In genomic region chr3:127440384-127440783, GRCh38 we compare ENCODE assay signal across 21 cellular contexts.
DNase-seq lines count a peak whose midpoint lies in the region; ATAC-seq, FAIRE-seq and TF ChIP-seq lines count a peak whose summit lies in the region.
"Had no signal": no experiment of that assay in that cellular context is flagged by ENCODE, and none has a peak within 500 bp of the region (broad histone marks: within the 10 kb centered on the region; RNA-seq: fewer than 3 reads in every experiment).

No MANE protein-coding gene starts in this region.

- peak overlapping the region; percentile 64 for H4K12ac ChIP-seq in trophoblast cell (ENCODE audit: low read depth, low read length)

- H3K18ac ChIP-seq in trophoblast cell (ENCODE audit: low read length), result no peak overlapping the region

- H3K4me3 ChIP-seq in trophoblast cell (ENCODE audit: low read depth, low read length), result no peak overlapping the region
- H3K4me3 ChIP-seq in small intestine (ENCODE audit: low read depth in 1 of 2, low read length in 2 of 2), result no peak overlapping the region

- no peaks in the 10 kb centered on the region for H3K27me3 ChIP-seq in trophoblast cell (ENCODE audit: insufficient read depth, low read length)
- no peaks in the 10 kb centered on the region for H3K27me3 ChIP-seq in small intestine (ENCODE audit: control insufficient read depth in 2 of 2, insufficient read depth in 2 of 2, low read length in 2 of 2)
- H3K27me3 ChIP-seq: BE2C had no signal

- no peaks in the 10 kb centered on the region for H3K36me3 Mint-ChIP-seq in activated naive CD4-positive, alpha-beta T cell treated with anti-CD3 and anti-CD28 coated beads, Interleukin-2, amount 10 ng/mL, durations not matched to agents 7 days and 5 days
- no peaks in the 10 kb centered on the region for H3K36me3 Mint-ChIP-seq in activated naive CD4-positive, alpha-beta T cell treated with anti-CD3 and anti-CD28 coated beads, Interleukin-2, amount 50 U/mL, for 72 hours
- no peaks in the 10 kb centered on the region for H3K36me3 Mint-ChIP-seq in type B pancreatic cell

- H3K9ac ChIP-seq in trophoblast cell (ENCODE audit: low read length), result no peak overlapping the region
- H3K9ac ChIP-seq: KMS-11 had no signal

- H3K23ac ChIP-seq in trophoblast cell (ENCODE audit: low read length), result no peak overlapping the region

- peak; percentile 3 for DNase-seq in activated naive CD4-positive, alpha-beta T cell treated with anti-CD3 and anti-CD28 coated beads, Interleukin-2, amount 10 ng/mL, durations not matched to agents 7 days and 5 days
- no peak for DNase-seq in activated naive CD4-positive, alpha-beta T cell treated with anti-CD3 and anti-CD28 coated beads, Interleukin-2, amount 50 U/mL, for 72 hours (ENCODE audit: low spot score in 2 of 2)
- DNase-seq in islet precursor cell, result peak; percentile 6
- DNase-seq in trophoblast cell, result no peak
- DNase-seq in small intestine, result no peak
- DNase-seq in erythroblast (lab: John Stamatoyannopoulos, UW), result no peak
- DNase-seq in type B pancreatic cell (ENCODE audit: extremely low spot score, unreplicated experiment), result no peak
- DNase-seq: BE2C; Caco-2; CD4-positive, alpha-beta T cell; GF-D8; H7; NCI-H1048; NCI-H1436; NCI-H2029; NCI-H345; NCI-H524 treated with DMSO at 0.1 percent for 48 hours; PC-3; RPMI8226 had no signal

- TF ChIP-seq POLR2A in erythroblast (IDR thresholded peaks at IDR 0.05; ENCODE audit: low read length), result no peak

- no peak overlapping the region for H2AK5ac ChIP-seq in trophoblast cell (ENCODE audit: low read length)

- no peaks in the 10 kb centered on the region for H3K79me2 ChIP-seq in trophoblast cell (ENCODE audit: control insufficient read depth, insufficient read depth, low read length, poor library complexity)

- H3K4me1 ChIP-seq in trophoblast cell (ENCODE audit: control insufficient read depth in 1 of 2, insufficient read depth in 2 of 2, low read length in 2 of 2) (no peaks in the 10 kb centered on the region), small intestine (ENCODE audit: control insufficient read depth in 2 of 2, insufficient read depth in 1 of 2, low read depth in 1 of 2, low read length in 1 of 2) (no peaks in the 10 kb centered on the region)
- H3K4me1 ChIP-seq: BE2C, Caco-2 had no signal

- H4K91ac ChIP-seq in trophoblast cell (ENCODE audit: low read depth, low read length), result no peak overlapping the region

- FAIRE-seq in small intestine (lab: Jason Lieb, UNC), result no peak
- FAIRE-seq: A204.1 had no signal

- H3K79me1 ChIP-seq in trophoblast cell (ENCODE audit: low read length), result no peaks in the 10 kb centered on the region

- no peak overlapping the region for H3K27ac Mint-ChIP-seq in activated naive CD4-positive, alpha-beta T cell treated with anti-CD3 and anti-CD28 coated beads, Interleukin-2, amount 10 ng/mL, durations not matched to agents 7 days and 5 days
- no peak overlapping the region for H3K27ac Mint-ChIP-seq in activated naive CD4-positive, alpha-beta T cell treated with anti-CD3 and anti-CD28 coated beads, Interleukin-2, amount 50 U/mL, for 72 hours
- no peak overlapping the region for H3K27ac Mint-ChIP-seq in type B pancreatic cell
- H3K27ac Mint-ChIP-seq: CD4-positive, alpha-beta T cell had no signal

- H3K9me3 ChIP-seq in trophoblast cell (ENCODE audit: insufficient read depth, low read depth, low read length) (peaks cover 4% of the 10 kb centered on the region), small intestine (ENCODE audit: control insufficient read depth, low read depth) (no peaks in the 10 kb centered on the region)
- H3K9me3 ChIP-seq: BE2C, Caco-2 had no signal

- no peak overlapping the region for H3K4me2 ChIP-seq in trophoblast cell (ENCODE audit: low read length)
- H3K4me2 ChIP-seq: KMS-11 had no signal

- WGBS in trophoblast cell (ENCODE audit: extremely low coverage, insufficient coverage, insufficient read length), result no CpG with 5 or more reads among the region's 5 CpGs
- WGBS in small intestine, 3 donors, result 78 to 88% (median 86%) methylated on average over 5 of the region's 5 CpGs

- no peak for TF ChIP-seq CTCF in type B pancreatic cell (conservative IDR thresholded peaks at IDR 0.05)

- H3K27ac ChIP-seq in trophoblast cell (ENCODE audit: low read depth, low read length) (no peak overlapping the region), small intestine (ENCODE audit: low read depth in 1 of 2, low read length in 1 of 2) (no peak overlapping the region)
- H3K27ac ChIP-seq: KMS-11 had no signal

- H2AFZ ChIP-seq in trophoblast cell (ENCODE audit: insufficient read depth, low read length, poor library complexity), result no peak overlapping the region

- no peak overlapping the region for H3K4ac ChIP-seq in trophoblast cell (ENCODE audit: low read depth, low read length)

- no peak for ATAC-seq in activated naive CD4-positive, alpha-beta T cell treated with anti-CD3 and anti-CD28 coated beads, Interleukin-2, amount 50 U/mL, for 72 hours
- ATAC-seq: PC-3 had no signal

- no peak overlapping the region for H2BK5ac ChIP-seq in trophoblast cell (ENCODE audit: low read depth, low read length, poor library complexity)

- H3K36me3 ChIP-seq in trophoblast cell (ENCODE audit: control insufficient read depth in 1 of 2, insufficient read depth in 2 of 2, low read length in 2 of 2), result no peaks in the 10 kb centered on the region
- no peaks in the 10 kb centered on the region for H3K36me3 ChIP-seq in small intestine (ENCODE audit: control insufficient read depth in 2 of 2, insufficient read depth in 2 of 2, low read length in 2 of 2)
- H3K36me3 ChIP-seq: BE2C had no signal

- CTCF ChIA-PET in activated naive CD4-positive, alpha-beta T cell treated with anti-CD3 and anti-CD28 coated beads, Interleukin-2, amount 10 ng/mL, durations not matched to agents 7 days and 5 days (lab: Charles Lee), result no interaction called here

- no peaks in the 10 kb centered on the region for H3K27me3 Mint-ChIP-seq in activated naive CD4-positive, alpha-beta T cell treated with anti-CD3 and anti-CD28 coated beads, Interleukin-2, amount 10 ng/mL, durations not matched to agents 7 days and 5 days
- H3K27me3 Mint-ChIP-seq in type B pancreatic cell, result peaks cover 14% of the 10 kb centered on the region

- no peaks in the 10 kb centered on the region for H3K9me3 Mint-ChIP-seq in activated naive CD4-positive, alpha-beta T cell treated with anti-CD3 and anti-CD28 coated beads, Interleukin-2, amount 10 ng/mL, durations not matched to agents 7 days and 5 days
- no peaks in the 10 kb centered on the region for H3K9me3 Mint-ChIP-seq in activated naive CD4-positive, alpha-beta T cell treated with anti-CD3 and anti-CD28 coated beads, Interleukin-2, amount 50 U/mL, for 72 hours
- H3K9me3 Mint-ChIP-seq in type B pancreatic cell, result no peaks in the 10 kb centered on the region
- H3K9me3 Mint-ChIP-seq: CD4-positive, alpha-beta T cell had no signal

- H3K14ac ChIP-seq in trophoblast cell (ENCODE audit: low read length), result no peak overlapping the region

- no peak overlapping the region for H2BK120ac ChIP-seq in trophoblast cell (ENCODE audit: insufficient read depth, low read length, poor library complexity)

- no peak overlapping the region for H2BK12ac ChIP-seq in trophoblast cell (ENCODE audit: low read length)

- H3K4me3 Mint-ChIP-seq in activated naive CD4-positive, alpha-beta T cell treated with anti-CD3 and anti-CD28 coated beads, Interleukin-2, amount 10 ng/mL, durations not matched to agents 7 days and 5 days, result no peak overlapping the region
- no peak overlapping the region for H3K4me3 Mint-ChIP-seq in type B pancreatic cell
- H3K4me3 Mint-ChIP-seq: CD4-positive, alpha-beta T cell had no signal

- no peaks in the 10 kb centered on the region for H3K4me1 Mint-ChIP-seq in activated naive CD4-positive, alpha-beta T cell treated with anti-CD3 and anti-CD28 coated beads, Interleukin-2, amount 10 ng/mL, durations not matched to agents 7 days and 5 days
- no peaks in the 10 kb centered on the region for H3K4me1 Mint-ChIP-seq in type B pancreatic cell (ENCODE audit: unreplicated experiment)

- no peak overlapping the region for H4K8ac ChIP-seq in trophoblast cell (ENCODE audit: low read depth, low read length)

Comparison
In these comparisons a context has a peak if more than half of its experiments do, and no peak if none do; other contexts are left out.
1. DNase-seq: peak in activated naive CD4-positive, alpha-beta T cell treated with anti-CD3 and anti-CD28 coated beads, Interleukin-2, amount 10 ng/mL, durations not matched to agents 7 days and 5 days (single experiment) and islet precursor cell (single experiment); none in activated naive CD4-positive, alpha-beta T cell treated with anti-CD3 and anti-CD28 coated beads, Interleukin-2, amount 50 U/mL, for 72 hours (0 of 2), trophoblast cell (0 of 2), small intestine (single experiment), erythroblast (0 of 2) and type B pancreatic cell (single experiment).